ENCODE assay signal across 20 cellular contexts in genomic region chr7:108441392-108441955, GRCh38. TPM values are rescaled to one million over a fixed set of nuclear protein-coding genes. Genes with fewer than 3 reads are reported as not detected.
DNase-seq lines count a peak whose midpoint lies in the region; ATAC-seq, FAIRE-seq and TF ChIP-seq lines count a peak whose summit lies in the region.
"Had no signal": no experiment of that assay in that cellular context is flagged by ENCODE, and none has a peak within 500 bp of the region (broad histone marks: within the 10 kb centered on the region; RNA-seq: fewer than 3 reads in every experiment).

No MANE protein-coding gene starts in this region.

- CTCF ChIA-PET in K562 (lab: Yijun Ruan, JAX; ENCODE audit: low intra/inter-chr PET ratio): interaction anchor here (0.5 kb wide), 2 partner anchors 985 to 1938 kb away, joined by 3 to 6 read pairs; no protein-coding TSS in a partner anchor

- H3K4me2 ChIP-seq in K562 (ENCODE audit: insufficient read depth, low read length): no peak overlapping the region

- no peaks in the 10 kb centered on the region for H4K20me1 ChIP-seq in K562 (replicated peaks; ENCODE audit: control insufficient read depth, insufficient read depth, low read length)

- in situ Hi-C loops in K562 (cut with MboI): no loop called here

- H3K9me3 ChIP-seq in K562 (replicated peaks; ENCODE audit: control insufficient read depth, insufficient read depth, low read depth, low read length): no peaks in the 10 kb centered on the region
- H3K9me3 ChIP-seq: HAP-1 had no signal

- WGBS in K562 (ENCODE audit: insufficient coverage, low coverage, missing lambda C conversion rate): 2% methylated on average over 4 of the region's 4 CpGs

- intact Hi-C loops in K562 (cut with micrococcal nuclease): no loop called here

- FAIRE-seq in K562 (lab: Jason Lieb, UNC): no peak
- FAIRE-seq: G401.6, GM12878, GM19239, H54 had no signal

- no peak overlapping the region for H3K9ac ChIP-seq in K562 (ENCODE audit: insufficient read depth in 1 of 2, low read depth in 2 of 2, low read length in 2 of 2)

- H3K79me2 ChIP-seq in K562 (ENCODE audit: control insufficient read depth, insufficient read depth, low read length): no peaks in the 10 kb centered on the region

- no peak for TF ChIP-seq POLR2A in K562 (conservative IDR thresholded peaks at IDR 0.05)

- no peak for TF ChIP-seq CTCF in K562 (IDR thresholded peaks at IDR 0.05 in 2 of 3, conservative IDR thresholded peaks at IDR 0.05 in 1 of 3; ENCODE audit: insufficient read depth in 2 of 3, low read depth in 1 of 3, low read length in 3 of 3)

- no peaks in the 10 kb centered on the region for H3K4me1 ChIP-seq in K562 (replicated peaks in 1 of 2; ENCODE audit: control insufficient read depth in 2 of 2, insufficient read depth in 2 of 2, low read length in 2 of 2)
- H3K4me1 ChIP-seq: HAP-1 had no signal

- TF ChIP-seq EP300 in K562 (IDR thresholded peaks at IDR 0.05; ENCODE audit: low read length): no peak

- H3K27me3 ChIP-seq in K562 (ENCODE audit: control insufficient read depth in 2 of 2, insufficient read depth in 2 of 2, low read length in 2 of 2): peaks cover 9 to 19% of the 10 kb centered on the region in 2 experiments; a peak in 4 of 5 replicates

- H3K36me3 ChIP-seq in K562 (ENCODE audit: control insufficient read depth, insufficient read depth, low read length): no peaks in the 10 kb centered on the region
- H3K36me3 ChIP-seq: HAP-1 had no signal

- no peak overlapping the region for H2AFZ ChIP-seq in K562 (ENCODE audit: low read depth, low read length)

- POLR2A ChIA-PET in K562 (lab: Yijun Ruan, JAX): interaction anchor here (1.0 to 1.5 kb wide), 2 partner anchors 9 to 19 kb away, joined by 3 to 4 read pairs; no protein-coding TSS in a partner anchor

- ATAC-seq in K562: no peak
- no peak for ATAC-seq in GM19463 (IDR thresholded peaks at IDR 0.05; ENCODE audit: unreplicated experiment)
- ATAC-seq: GM12878 had no signal

- BruUV-seq in K562 (replicated peaks; lab: Mats Ljungman, UMichigan): no TSS peak

- H3K27ac ChIP-seq in K562 (ENCODE audit: extremely low read depth, low read depth, low read length): no peak overlapping the region

- TF ChIP-seq RAD21 in K562 (CRISPR knock-in tag; conservative IDR thresholded peaks at IDR 0.05 in 1 of 2, IDR thresholded peaks at IDR 0.05 in 1 of 2): no peak

- no peaks in the 10 kb centered on the region for H3K9me1 ChIP-seq in K562 (ENCODE audit: control insufficient read depth, insufficient read depth, low read length)

- DNase-seq in DMS53 (lab: John Stamatoyannopoulos, UW) (peak; percentile 63), DMS53 treated with DMSO at 0.1 percent for 48 hours (lab: John Stamatoyannopoulos, UW; ENCODE audit: unreplicated experiment) (no peak), HCEC 1CT (peak; percentile 62), LHCN-M2 (ENCODE audit: low read depth) (peak; percentile 35), K562 (ENCODE audit: extremely low read depth in 1 of 4, low spot score in 3 of 4) (no peak), HK-2 (ENCODE audit: unreplicated experiment) (no peak)
- DNase-seq in effector CD4-positive, alpha-beta T cell: no peak
- DNase-seq: 8988T; C1 segment of cervical spinal cord; Calu3; CD4-positive, alpha-beta memory T cell; DND-41; GOT3; HFFc6 had no signal

- no peak overlapping the region for H3K4me3 ChIP-seq in K562
- H3K4me3 ChIP-seq: GM12878, HAP-1 had no signal

TF ChIP-seq in K562, 482 proteins besides CTCF, POLR2A, EP300 and RAD21 (continues in another document):
- TF ChIP-seq NFIC (IDR thresholded peaks at IDR 0.05) (peak; percentile 84), NFXL1 (CRISPR knock-in tag; IDR thresholded peaks at IDR 0.05) (no peak), MGA (IDR thresholded peaks at IDR 0.05) (no peak)

RNA-seq across cellular contexts. Expression of gene NRCAM, which starts 14.8 kb away (rescaled TPM):
- total RNA-seq in LHCN-M2 (2014; rRNA removed) (6.0 and 8.9 TPM in 2 replicates), K562 (2014; rRNA removed) (0.04 and 0.14 TPM in 2 replicates), K562 (2014; rRNA removed; fragmentation: Illumina TruSeq; extraction: Trizol) (0.15 and 0.32 TPM in 2 replicates), K562 (2015; rRNA removed; fragmentation: Illumina TruSeq; extraction: Trizol) (0.07 TPM in 1 of 2 replicates, not detected in the other), K562 (2021) (0.13 and 0.20 TPM in 2 replicates)
- polyA plus RNA-seq in LHCN-M2 (2012): 1.9 TPM
- total RNA-seq in K562 (2011; cell fraction: chromatin; rRNA removed; ENCODE audit: low replicate concordance): 0.23 and 0.28 TPM in 2 replicates
- 0.17 TPM in 1 of 2 replicates, not detected in the other for total RNA-seq in K562 (2011; cell fraction: nucleolus; rRNA removed)
- total RNA-seq in K562 (2011; cell fraction: nucleoplasm; rRNA removed): 0.44 TPM in 1 of 2 replicates, not detected in the other
- polyA plus RNA-seq in K562 (2011; rRNA removed) (0.08 and 0.54 TPM in 2 replicates), K562 (2014; fragmentation: Illumina TruSeq; extraction: Trizol) (0.03 and 0.07 TPM in 2 replicates), K562 (2014; fragmentation: Nextera tagmentation; extraction: Ambion mirVana) (under 1 TPM in 1 of 2 experiments, not detected in 1; 0.11 TPM), K562 (2014; rRNA removed) (0.03 TPM in 1 of 2 replicates, not detected in the other)
- polyA plus RNA-seq in K562 (2011; cell fraction: cytosol; rRNA removed): 0.03 and 0.33 TPM in 2 replicates
- polyA plus RNA-seq in K562 (2011; cell fraction: nucleus; rRNA removed): 0.10 and 0.27 TPM in 2 replicates
- polyA plus RNA-seq in K562 (2012): 0.07 and 0.47 TPM in 2 replicates
- polyA minus RNA-seq in K562 (2011; rRNA and poly(A)+ RNA removed): 0.30 and 1.0 TPM in 2 replicates
- 0.38 TPM in 1 of 2 replicates, not detected in the other for polyA minus RNA-seq in K562 (2011; cell fraction: cytosol; rRNA and poly(A)+ RNA removed)
- 0.11 and 0.27 TPM in 2 replicates for polyA minus RNA-seq in K562 (2011; cell fraction: nucleus; rRNA and poly(A)+ RNA removed)

Comparison
In these comparisons a context has a peak if more than half of its experiments do, and no peak if none do; other contexts are left out.
1. DNase-seq: peak in DMS53 (single experiment), HCEC 1CT (single experiment) and LHCN-M2 (single experiment); none in DMS53 treated with DMSO at 0.1 percent for 48 hours (single experiment), K562 (0 of 4), effector CD4-positive, alpha-beta T cell (single experiment) and HK-2 (single experiment).